Comparison of ENCODE assay signal across 8 cellular contexts in the genomic region with DNA sequence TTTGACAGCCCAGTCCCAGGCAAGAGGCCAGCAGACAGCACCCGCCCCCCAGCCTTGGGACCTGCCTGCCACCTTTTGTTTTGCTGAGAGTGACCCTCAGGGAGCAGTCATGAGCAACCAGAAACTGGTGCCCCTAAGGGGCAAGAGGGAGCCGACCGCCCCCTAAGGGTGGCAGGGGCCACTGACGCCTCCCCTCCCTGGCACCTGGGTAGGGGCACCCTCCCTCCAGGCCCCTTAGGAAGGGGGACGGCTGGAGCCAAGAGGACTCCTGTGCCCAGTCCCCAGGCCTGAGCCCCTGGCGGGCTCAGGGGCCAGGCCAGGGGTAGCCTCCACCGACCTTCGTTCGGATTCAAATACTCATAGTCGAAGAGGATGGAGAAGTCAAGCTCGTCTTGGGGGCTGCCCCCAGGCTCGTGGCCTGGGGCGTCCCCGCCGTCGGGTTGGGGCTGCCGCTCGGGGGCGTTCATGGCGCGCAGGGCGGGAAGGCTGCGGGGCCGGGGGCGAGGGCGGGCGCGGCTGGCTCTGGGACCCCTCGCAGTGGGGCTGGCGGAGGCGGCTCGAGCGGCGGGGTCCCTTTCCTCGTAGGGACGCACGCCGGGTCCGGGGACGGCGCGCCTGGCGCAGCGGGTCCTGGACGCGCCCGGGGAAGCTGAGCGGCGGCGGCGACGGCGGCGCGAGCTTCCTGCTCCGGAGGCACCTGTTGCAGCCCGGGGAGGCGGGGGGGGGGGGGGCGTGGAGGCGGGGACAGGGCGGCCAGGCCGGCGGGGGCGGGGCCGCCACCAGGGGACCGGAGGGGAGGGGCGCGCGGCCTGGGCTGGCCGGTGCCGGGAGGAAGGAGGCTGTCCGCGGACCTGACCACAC. TPM values are rescaled to one million over a fixed set of nuclear protein-coding genes. Genes with fewer than 3 reads are reported as not detected.
DNase-seq lines count a peak whose midpoint lies in the region; ATAC-seq and TF ChIP-seq lines count a peak whose summit lies in the region.

Gene NFATC2, minus strand, starts transcription at position 687 of the 861 bp plus-strand sequence. Its CDS starts 220 bp downstream, at position 467.

- H3K27me3 ChIP-seq in effector memory CD4-positive, alpha-beta T cell (replicated peaks; ENCODE audit: control insufficient read depth, insufficient read depth, low read length, poor library complexity, severe bottlenecking) = no peaks in the 10 kb centered on the region
- H3K27me3 ChIP-seq in upper lobe of right lung = no peaks in the 10 kb centered on the region

- no peaks in the 10 kb centered on the region for H3K9me3 ChIP-seq in effector memory CD4-positive, alpha-beta T cell (ENCODE audit: control insufficient read depth, low read length)
- no peaks in the 10 kb centered on the region for H3K9me3 ChIP-seq in upper lobe of right lung

- H3K27me3 Mint-ChIP-seq in naive thymus-derived CD8-positive, alpha-beta T cell = no peaks in the 10 kb centered on the region

- H3K27ac Mint-ChIP-seq in naive thymus-derived CD8-positive, alpha-beta T cell = peak within 1 kb of the TSS; percentile 85 to 99 (median 97)

- peaks cover 32% of the 10 kb centered on the region for H3K4me1 ChIP-seq in effector memory CD4-positive, alpha-beta T cell (ENCODE audit: control insufficient read depth, insufficient read depth, low read length, poor library complexity, severe bottlenecking)
- H3K4me1 ChIP-seq in upper lobe of right lung = peaks cover 21% of the 10 kb centered on the region

- TF ChIP-seq CTCF in GM20000 (IDR thresholded peaks at IDR 0.05; ENCODE audit: extremely low read depth, missing control alignments) (peak; percentile 40), upper lobe of right lung (IDR thresholded peaks at IDR 0.05) (peak; percentile 42)

- H3K36me3 Mint-ChIP-seq in naive thymus-derived CD8-positive, alpha-beta T cell = peaks cover 9 to 23% (median 16%) of the 10 kb centered on the region in 3 donors

- POLR2A ChIA-PET in naive thymus-derived CD8-positive, alpha-beta T cell (lab: Charles Lee) = interaction anchor here (0.6 to 3.2 kb wide), 17 partner anchors 12 to 1422 kb away, joined by 3 to 15 read pairs (median 4); partner anchors contain the start of gene BCAS4

- H3K9me3 Mint-ChIP-seq in naive thymus-derived CD8-positive, alpha-beta T cell = peaks cover 0 to 5% (median 1%) of the 10 kb centered on the region in 9 donors

- intact Hi-C loops in upper lobe of right lung (cut with DNase I) = no loop called here

- DNase-seq in Caki2 (ENCODE audit: low read depth) (peak; percentile 25), GM20000 (ENCODE audit: low spot score) (peak; percentile 95), KBM-7 (peak; percentile 71), upper lobe of right lung (peak; percentile 81), cerebellar cortex (ENCODE audit: low spot score) (no peak)
- peak; percentile 37 to 40 for DNase-seq in activated CD4-positive, alpha-beta T cell treated with anti-CD3 and anti-CD28 coated beads for 24 hours (ENCODE audit: low read depth in 2 of 2)
- DNase-seq in effector memory CD4-positive, alpha-beta T cell = peak; percentile 36 to 50 (median 44)
- DNase-seq in naive thymus-derived CD8-positive, alpha-beta T cell = peak; percentile 33 to 71 (median 54)

- no peaks in the 10 kb centered on the region for H3K36me3 ChIP-seq in effector memory CD4-positive, alpha-beta T cell (ENCODE audit: control insufficient read depth, insufficient read depth, low read length)
- no peaks in the 10 kb centered on the region for H3K36me3 ChIP-seq in upper lobe of right lung

- peaks cover 29 to 54% (median 48%) of the 10 kb centered on the region in 4 donors for H3K4me1 Mint-ChIP-seq in naive thymus-derived CD8-positive, alpha-beta T cell

- H3K4me3 ChIP-seq in effector memory CD4-positive, alpha-beta T cell (ENCODE audit: insufficient read depth, low read depth, low read length, poor library complexity, severe bottlenecking) = peak within 1 kb of the TSS; percentile 71
- peak within 1 kb of the TSS; percentile 58 for H3K4me3 ChIP-seq in upper lobe of right lung

- H3K27ac ChIP-seq in effector memory CD4-positive, alpha-beta T cell (ENCODE audit: insufficient read depth, low read length, poor library complexity, severe bottlenecking) = peak within 1 kb of the TSS; percentile 99
- peak within 1 kb of the TSS; percentile 76 for H3K27ac ChIP-seq in upper lobe of right lung

- ATAC-seq in naive thymus-derived CD8-positive, alpha-beta T cell = peak; percentile 46 to 47
- peak; percentile 86 for ATAC-seq in upper lobe of right lung

- peak within 1 kb of the TSS; percentile 94 to 100 (median 98) for H3K4me3 Mint-ChIP-seq in naive thymus-derived CD8-positive, alpha-beta T cell

- in situ Hi-C loops in Caki2 (cut with HindIII; ENCODE audit: low pct_unique_long_range_greater_than_20kb, low sequenced_read_pairs) = no loop called here
- in situ Hi-C loops in KBM-7 (cut with MboI; ENCODE audit: low pct_unique_long_range_greater_than_20kb, low sequenced_read_pairs) = no loop called here

RNA-seq across cellular contexts. Expression of gene NFATC2, which starts in this region (rescaled TPM):
- 0.29 and 0.34 TPM in 2 replicates for total RNA-seq in Caki2 (2014; rRNA removed; shearing (Covaris generic); ENCODE audit: low replicate concordance)
- 10 to 100 TPM; 34.0 to 36.3 TPM for total RNA-seq in naive thymus-derived CD8-positive, alpha-beta T cell
- 10 to 100 TPM; 14.5 to 23.8 (median 14.5) TPM for polyA plus RNA-seq in naive thymus-derived CD8-positive, alpha-beta T cell
- 7.6 TPM for total RNA-seq in upper lobe of right lung

Comparison
In these comparisons a context has a peak if more than half of its experiments do, and no peak if none do; other contexts are left out.
1. Peak in DNase-seq in Caki2; RNA of the gene not detected or under 1 TPM.